In genomic region chr9:90124961-90125360, GRCh38 we compare ENCODE assay signal across 13 cellular contexts.
DNase-seq lines count a peak whose midpoint lies in the region; ATAC-seq, FAIRE-seq and TF ChIP-seq lines count a peak whose summit lies in the region.
"Had no signal": no experiment of that assay in that cellular context is flagged by ENCODE, and none has a peak within 500 bp of the region (broad histone marks: within the 10 kb centered on the region; RNA-seq: fewer than 3 reads in every experiment).

No MANE protein-coding gene starts in this region.

- H3K9me1 ChIP-seq in K562 (ENCODE audit: control insufficient read depth, insufficient read depth, low read length): no peaks in the 10 kb centered on the region

- TF ChIP-seq CTCF in K562 (IDR thresholded peaks at IDR 0.05 in 2 of 3, conservative IDR thresholded peaks at IDR 0.05 in 1 of 3; ENCODE audit: insufficient read depth in 2 of 3, low read depth in 1 of 3, low read length in 3 of 3) (no peak), dorsolateral prefrontal cortex (IDR thresholded peaks at IDR 0.05 in 54 of 56, conservative IDR thresholded peaks at IDR 0.05 in 2 of 56; ENCODE audit: low read depth in 1 of 56, partially characterized antibody in 56 of 56) (no peak), gastrocnemius medialis (IDR thresholded peaks at IDR 0.05 in 4 of 5, conservative IDR thresholded peaks at IDR 0.05 in 1 of 5) (no peak)

- H3K4me3 ChIP-seq in K562 (no peak overlapping the region), dorsolateral prefrontal cortex (no peak overlapping the region), gastrocnemius medialis (no peak overlapping the region)
- H3K4me3 ChIP-seq: thoracic aorta had no signal

- WGBS in K562 (ENCODE audit: insufficient coverage, low coverage, missing lambda C conversion rate): 0% methylated on average over 1 of the region's 1 CpG

- no peaks in the 10 kb centered on the region for H3K4me1 ChIP-seq in K562 (replicated peaks in 1 of 2; ENCODE audit: control insufficient read depth in 2 of 2, insufficient read depth in 2 of 2, low read length in 2 of 2)
- H3K4me1 ChIP-seq in gastrocnemius medialis: peaks cover 13 to 16% of the 10 kb centered on the region in 2 donors

- no peak for ATAC-seq in K562
- no peak for ATAC-seq in GM21360 (IDR thresholded peaks at IDR 0.05; ENCODE audit: unreplicated experiment)
- ATAC-seq in gastrocnemius medialis: no peak
- ATAC-seq: activated T-cell treated with anti-CD3 and anti-CD28 coated beads, Interleukin-2, amount 50 U/mL, for 72 hours had no signal

- no peak for TF ChIP-seq RAD21 in K562 (CRISPR knock-in tag; conservative IDR thresholded peaks at IDR 0.05 in 1 of 2, IDR thresholded peaks at IDR 0.05 in 1 of 2)

- in situ Hi-C loops in K562 (cut with MboI): loop anchor here (25.0 kb wide), 1 partner anchor 637 kb away; no protein-coding TSS in a partner anchor
- in situ Hi-C loops in gastrocnemius medialis (cut with MboI; ENCODE audit: low sequenced_read_pairs in 4 of 4): loop anchor here in 2 of 4 donors (25.0 kb wide), 2 partner anchors 213 to 813 kb away; partner anchors contain the start of genes CKS2 (in 1 of the 2) and SECISBP2 (in 1 of the 2)

- DNase-seq in NCI-H524 (lab: John Stamatoyannopoulos, UW) (peak; percentile 34 to 66), NCI-H524 treated with DMSO at 0.1 percent for 48 hours (lab: John Stamatoyannopoulos, UW) (no peak), NCI-H446 treated with DMSO at 0.1 percent for 48 hours (lab: John Stamatoyannopoulos, UW) (peak; percentile 91), K562 (ENCODE audit: extremely low read depth in 1 of 4, low spot score in 3 of 4) (no peak), dorsolateral prefrontal cortex (no peak), gastrocnemius medialis (no peak)
- no peak for DNase-seq in activated T-cell treated with anti-CD3 and anti-CD28 coated beads, Interleukin-2, amount 50 U/mL, for 48 hours
- DNase-seq: activated T-cell treated with anti-CD3 and anti-CD28 coated beads, Interleukin-2, amount 50 U/mL, for 72 hours; aorta; dermis blood vessel endothelial cell; immature natural killer cell had no signal

- H3K27ac ChIP-seq in K562 (ENCODE audit: extremely low read depth, low read depth, low read length) (no peak overlapping the region), dorsolateral prefrontal cortex (no peak overlapping the region), gastrocnemius medialis (no peak overlapping the region)
- H3K27ac ChIP-seq: thoracic aorta had no signal

- no peak overlapping the region for H3K9ac ChIP-seq in K562 (ENCODE audit: insufficient read depth in 1 of 2, low read depth in 2 of 2, low read length in 2 of 2)

- no peaks in the 10 kb centered on the region for H4K20me1 ChIP-seq in K562 (replicated peaks; ENCODE audit: control insufficient read depth, insufficient read depth, low read length)

- intact Hi-C loops in K562 (cut with micrococcal nuclease): no loop called here
- intact Hi-C loops in dorsolateral prefrontal cortex (cut with DNase I): no loop called here
- intact Hi-C loops in gastrocnemius medialis (cut with DNase I; ENCODE audit: low total_unique reads): no loop called here

- TF ChIP-seq POLR2A in K562 (conservative IDR thresholded peaks at IDR 0.05): no peak
- no peak for TF ChIP-seq POLR2A in gastrocnemius medialis (IDR thresholded peaks at IDR 0.05)

- H3K9me3 ChIP-seq in K562 (replicated peaks; ENCODE audit: control insufficient read depth, insufficient read depth, low read depth, low read length): no peaks in the 10 kb centered on the region
- H3K9me3 ChIP-seq in gastrocnemius medialis: no peaks in the 10 kb centered on the region

- peak; percentile 4; the same call in 1 of the 2 replicates for TF ChIP-seq EP300 in K562 (IDR thresholded peaks at IDR 0.05; ENCODE audit: low read length)

- H3K27me3 ChIP-seq in K562 (ENCODE audit: control insufficient read depth in 2 of 2, insufficient read depth in 2 of 2, low read length in 2 of 2) (no peaks in the 10 kb centered on the region), dorsolateral prefrontal cortex (peaks cover 0 to 6% (median 0%) of the 10 kb centered on the region in 45 donors), gastrocnemius medialis (no peaks in the 10 kb centered on the region)

- CTCF ChIA-PET in K562 (lab: Yijun Ruan, JAX; ENCODE audit: low intra/inter-chr PET ratio): no interaction called here

- H3K36me3 ChIP-seq in K562 (ENCODE audit: control insufficient read depth, insufficient read depth, low read length) (no peaks in the 10 kb centered on the region), gastrocnemius medialis (no peaks in the 10 kb centered on the region)
- H3K36me3 ChIP-seq: thoracic aorta had no signal

- H3K4me2 ChIP-seq in K562 (ENCODE audit: insufficient read depth, low read length): no peak overlapping the region

- no peak overlapping the region for H2AFZ ChIP-seq in K562 (ENCODE audit: low read depth, low read length)

- POLR2A ChIA-PET in K562 (lab: Yijun Ruan, JAX): no interaction called here

- no TSS peak for BruUV-seq in K562 (replicated peaks; lab: Mats Ljungman, UMichigan)

- no peaks in the 10 kb centered on the region for H3K79me2 ChIP-seq in K562 (ENCODE audit: control insufficient read depth, insufficient read depth, low read length)

- FAIRE-seq in K562 (lab: Jason Lieb, UNC): no peak

TF ChIP-seq in K562, 482 proteins besides CTCF, POLR2A, EP300 and RAD21:
- TF ChIP-seq CEBPG (CRISPR knock-in tag; IDR thresholded peaks at IDR 0.05) (no peak), CEBPG (tag; conservative IDR thresholded peaks at IDR 0.05 in 1 of 2, IDR thresholded peaks at IDR 0.05 in 1 of 2) (peak; percentile 62 to 83), SMARCA5 (IDR thresholded peaks at IDR 0.05) (no peak), ATF4 (CRISPR knock-in tag; IDR thresholded peaks at IDR 0.05) (peak; percentile 87), RNF2 (IDR thresholded peaks at IDR 0.05) (peak; percentile 15; the same call in 1 of the 2 replicates)
TF ChIP-seq in K562: peak in this region for 3.

Comparison
In these comparisons a context has a peak if more than half of its experiments do, and no peak if none do; other contexts are left out.
1. DNase-seq: peak in NCI-H524 (2 of 2) and NCI-H446 treated with DMSO at 0.1 percent for 48 hours (single experiment); none in NCI-H524 treated with DMSO at 0.1 percent for 48 hours (single experiment), K562 (0 of 4), activated T-cell treated with anti-CD3 and anti-CD28 coated beads, Interleukin-2, amount 50 U/mL, for 48 hours (0 of 2), dorsolateral prefrontal cortex (0 of 10) and gastrocnemius medialis (0 of 2).